In the genomic region with DNA sequence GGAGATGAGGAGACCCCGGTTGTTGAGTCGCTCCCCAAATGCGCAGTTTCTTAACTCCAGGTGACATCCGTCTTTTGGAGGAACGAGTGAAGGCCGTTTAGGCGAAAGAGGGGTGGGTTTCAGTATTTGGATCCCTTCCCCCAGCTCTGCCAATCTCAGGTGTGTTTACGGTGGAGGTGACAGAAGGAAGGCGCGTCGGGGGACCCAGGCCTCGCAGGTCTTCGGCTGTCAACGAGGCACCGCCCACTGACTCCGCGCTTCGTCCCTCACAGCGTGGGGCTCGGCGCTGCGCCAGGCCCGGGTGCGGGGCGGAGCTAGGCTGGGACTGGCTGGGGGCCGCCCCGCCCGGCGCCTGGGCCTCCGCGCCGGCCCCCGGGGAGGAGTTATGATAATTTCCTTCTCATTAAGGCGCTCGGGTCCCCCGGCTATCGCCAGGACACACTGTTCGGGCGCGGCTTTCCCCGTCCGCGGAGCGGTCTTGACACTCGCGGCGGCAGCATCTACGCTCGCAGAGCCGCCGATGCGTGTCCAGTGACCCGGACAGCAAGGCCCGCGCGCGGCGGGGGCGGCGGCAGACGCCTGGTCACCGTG, we compare ENCODE assay signal across 1 cellular context.
A peak's percentile ranks its signal among the peaks of the same experiment; 100 is the strongest.
TF ChIP-seq lines count a peak whose summit lies in the region.

Gene TFAP2C (plus strand): TSS at position 434 of the 591 bp plus-strand sequence. CDS start 239 bp downstream, outside the sequence.

TF ChIP-seq in HEK293, 187 proteins besides CTCF, POLR2A, EP300 and RAD21 (continued from another document and continues in another):
- TF ChIP-seq, protein P1, sequence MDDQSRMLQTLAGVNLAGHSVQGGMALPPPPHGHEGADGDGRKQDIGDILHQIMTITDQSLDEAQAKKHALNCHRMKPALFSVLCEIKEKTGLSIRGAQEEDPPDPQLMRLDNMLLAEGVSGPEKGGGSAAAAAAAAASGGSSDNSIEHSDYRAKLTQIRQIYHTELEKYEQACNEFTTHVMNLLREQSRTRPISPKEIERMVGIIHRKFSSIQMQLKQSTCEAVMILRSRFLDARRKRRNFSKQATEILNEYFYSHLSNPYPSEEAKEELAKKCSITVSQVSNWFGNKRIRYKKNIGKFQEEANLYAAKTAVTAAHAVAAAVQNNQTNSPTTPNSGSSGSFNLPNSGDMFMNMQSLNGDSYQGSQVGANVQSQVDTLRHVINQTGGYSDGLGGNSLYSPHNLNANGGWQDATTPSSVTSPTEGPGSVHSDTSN (CRISPR knock-in tag; IDR thresholded peaks at IDR 0.05), result peak; percentile 13; the same call in 1 of the 2 replicates
- TF ChIP-seq ZNF423 (tag by site-specific recombination; IDR thresholded peaks at IDR 0.05) (no peak), ZNF585B (tag by site-specific recombination; IDR thresholded peaks at IDR 0.05) (no peak), ZNF366 (tag by site-specific recombination; conservative IDR thresholded peaks at IDR 0.05) (no peak), ZNF792 (tag by site-specific recombination; IDR thresholded peaks at IDR 0.05) (no peak), ZNF112 (tag by site-specific recombination; IDR thresholded peaks at IDR 0.05) (no peak), ZNF768 (tag by site-specific recombination; IDR thresholded peaks at IDR 0.05) (no peak), ZIC2 (tag by site-specific recombination; IDR thresholded peaks at IDR 0.05) (0 out of 2 replicates have a peak, but pooled peaks have one; percentile 17), ZNF24 (tag by site-specific recombination; IDR thresholded peaks at IDR 0.05) (no peak), ZNF292 (tag by site-specific recombination; IDR thresholded peaks at IDR 0.05; ENCODE audit: borderline replicate concordance, low read depth) (no peak), KLF10 (tag by site-specific recombination; IDR thresholded peaks at IDR 0.05) (peak; percentile 51; the same call in 1 of the 2 replicates), MZF1 (tag by site-specific recombination; IDR thresholded peaks at IDR 0.05; ENCODE audit: borderline replicate concordance) (no peak), ZBTB20 (tag by site-specific recombination; IDR thresholded peaks at IDR 0.05) (no peak), EGR2 (tag by site-specific recombination; IDR thresholded peaks at IDR 0.05; ENCODE audit: low read depth) (0 out of 2 replicates have a peak, but pooled peaks have one; percentile 22), ZNF777 (tag by site-specific recombination; IDR thresholded peaks at IDR 0.05; ENCODE audit: borderline replicate concordance) (0 out of 2 replicates have a peak, but pooled peaks have one; percentile 21), ZFP3 (tag by site-specific recombination; IDR thresholded peaks at IDR 0.05; ENCODE audit: low read depth) (no peak), ZNF202 (tag by site-specific recombination; IDR thresholded peaks at IDR 0.05; ENCODE audit: borderline replicate concordance) (no peak), ZBTB26 (tag by site-specific recombination; optimal IDR thresholded peaks at IDR 0.05) (peak; percentile 38), ZNF658 (tag by site-specific recombination; IDR thresholded peaks at IDR 0.05) (no peak), MEIS1 (CRISPR knock-in tag; IDR thresholded peaks at IDR 0.05; ENCODE audit: borderline replicate concordance) (no peak), ZBTB8A (tag by site-specific recombination; IDR thresholded peaks at IDR 0.05) (no peak), SCRT1 (tag by site-specific recombination; IDR thresholded peaks at IDR 0.05; ENCODE audit: borderline replicate concordance) (no peak), ZNF571 (tag by site-specific recombination; IDR thresholded peaks at IDR 0.05) (no peak), ATF2 (tag by site-specific recombination; IDR thresholded peaks at IDR 0.05; ENCODE audit: low read depth) (no peak), ZNF626 (tag by site-specific recombination; IDR thresholded peaks at IDR 0.05) (no peak), ZNF837 (tag by site-specific recombination; IDR thresholded peaks at IDR 0.05) (no peak), ZNF660 (tag by site-specific recombination; IDR thresholded peaks at IDR 0.05) (no peak), SP2 (tag by site-specific recombination; IDR thresholded peaks at IDR 0.05) (peak; percentile 28; the same call in 1 of the 2 replicates), KLF9 (tag by site-specific recombination; IDR thresholded peaks at IDR 0.05; ENCODE audit: low read depth) (peak; percentile 28; the same call in 1 of the 2 replicates), ZNF221 (tag by site-specific recombination; IDR thresholded peaks at IDR 0.05; ENCODE audit: borderline replicate concordance) (no peak), ZBTB44 (tag by site-specific recombination; IDR thresholded peaks at IDR 0.05) (0 out of 2 replicates have a peak, but pooled peaks have one; percentile 12), ZNF404 (tag by site-specific recombination; IDR thresholded peaks at IDR 0.05) (no peak)
- TF ChIP-seq, protein P2, sequence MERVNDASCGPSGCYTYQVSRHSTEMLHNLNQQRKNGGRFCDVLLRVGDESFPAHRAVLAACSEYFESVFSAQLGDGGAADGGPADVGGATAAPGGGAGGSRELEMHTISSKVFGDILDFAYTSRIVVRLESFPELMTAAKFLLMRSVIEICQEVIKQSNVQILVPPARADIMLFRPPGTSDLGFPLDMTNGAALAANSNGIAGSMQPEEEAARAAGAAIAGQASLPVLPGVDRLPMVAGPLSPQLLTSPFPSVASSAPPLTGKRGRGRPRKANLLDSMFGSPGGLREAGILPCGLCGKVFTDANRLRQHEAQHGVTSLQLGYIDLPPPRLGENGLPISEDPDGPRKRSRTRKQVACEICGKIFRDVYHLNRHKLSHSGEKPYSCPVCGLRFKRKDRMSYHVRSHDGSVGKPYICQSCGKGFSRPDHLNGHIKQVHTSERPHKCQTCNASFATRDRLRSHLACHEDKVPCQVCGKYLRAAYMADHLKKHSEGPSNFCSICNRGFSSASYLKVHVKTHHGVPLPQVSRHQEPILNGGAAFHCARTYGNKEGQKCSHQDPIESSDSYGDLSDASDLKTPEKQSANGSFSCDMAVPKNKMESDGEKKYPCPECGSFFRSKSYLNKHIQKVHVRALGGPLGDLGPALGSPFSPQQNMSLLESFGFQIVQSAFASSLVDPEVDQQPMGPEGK (tag by site-specific recombination; IDR thresholded peaks at IDR 0.05), result peak; percentile 52; the same call in 1 of the 2 replicates
- TF ChIP-seq, protein P3, sequence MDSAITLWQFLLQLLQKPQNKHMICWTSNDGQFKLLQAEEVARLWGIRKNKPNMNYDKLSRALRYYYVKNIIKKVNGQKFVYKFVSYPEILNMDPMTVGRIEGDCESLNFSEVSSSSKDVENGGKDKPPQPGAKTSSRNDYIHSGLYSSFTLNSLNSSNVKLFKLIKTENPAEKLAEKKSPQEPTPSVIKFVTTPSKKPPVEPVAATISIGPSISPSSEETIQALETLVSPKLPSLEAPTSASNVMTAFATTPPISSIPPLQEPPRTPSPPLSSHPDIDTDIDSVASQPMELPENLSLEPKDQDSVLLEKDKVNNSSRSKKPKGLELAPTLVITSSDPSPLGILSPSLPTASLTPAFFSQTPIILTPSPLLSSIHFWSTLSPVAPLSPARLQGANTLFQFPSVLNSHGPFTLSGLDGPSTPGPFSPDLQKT (IDR thresholded peaks at IDR 0.05; ENCODE audit: borderline replicate concordance, low read depth, low read length), result no peak
- TF ChIP-seq, protein P4, sequence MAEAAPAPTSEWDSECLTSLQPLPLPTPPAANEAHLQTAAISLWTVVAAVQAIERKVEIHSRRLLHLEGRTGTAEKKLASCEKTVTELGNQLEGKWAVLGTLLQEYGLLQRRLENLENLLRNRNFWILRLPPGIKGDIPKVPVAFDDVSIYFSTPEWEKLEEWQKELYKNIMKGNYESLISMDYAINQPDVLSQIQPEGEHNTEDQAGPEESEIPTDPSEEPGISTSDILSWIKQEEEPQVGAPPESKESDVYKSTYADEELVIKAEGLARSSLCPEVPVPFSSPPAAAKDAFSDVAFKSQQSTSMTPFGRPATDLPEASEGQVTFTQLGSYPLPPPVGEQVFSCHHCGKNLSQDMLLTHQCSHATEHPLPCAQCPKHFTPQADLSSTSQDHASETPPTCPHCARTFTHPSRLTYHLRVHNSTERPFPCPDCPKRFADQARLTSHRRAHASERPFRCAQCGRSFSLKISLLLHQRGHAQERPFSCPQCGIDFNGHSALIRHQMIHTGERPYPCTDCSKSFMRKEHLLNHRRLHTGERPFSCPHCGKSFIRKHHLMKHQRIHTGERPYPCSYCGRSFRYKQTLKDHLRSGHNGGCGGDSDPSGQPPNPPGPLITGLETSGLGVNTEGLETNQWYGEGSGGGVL (tag by site-specific recombination; IDR thresholded peaks at IDR 0.05), result no peak
- TF ChIP-seq, protein P5, sequence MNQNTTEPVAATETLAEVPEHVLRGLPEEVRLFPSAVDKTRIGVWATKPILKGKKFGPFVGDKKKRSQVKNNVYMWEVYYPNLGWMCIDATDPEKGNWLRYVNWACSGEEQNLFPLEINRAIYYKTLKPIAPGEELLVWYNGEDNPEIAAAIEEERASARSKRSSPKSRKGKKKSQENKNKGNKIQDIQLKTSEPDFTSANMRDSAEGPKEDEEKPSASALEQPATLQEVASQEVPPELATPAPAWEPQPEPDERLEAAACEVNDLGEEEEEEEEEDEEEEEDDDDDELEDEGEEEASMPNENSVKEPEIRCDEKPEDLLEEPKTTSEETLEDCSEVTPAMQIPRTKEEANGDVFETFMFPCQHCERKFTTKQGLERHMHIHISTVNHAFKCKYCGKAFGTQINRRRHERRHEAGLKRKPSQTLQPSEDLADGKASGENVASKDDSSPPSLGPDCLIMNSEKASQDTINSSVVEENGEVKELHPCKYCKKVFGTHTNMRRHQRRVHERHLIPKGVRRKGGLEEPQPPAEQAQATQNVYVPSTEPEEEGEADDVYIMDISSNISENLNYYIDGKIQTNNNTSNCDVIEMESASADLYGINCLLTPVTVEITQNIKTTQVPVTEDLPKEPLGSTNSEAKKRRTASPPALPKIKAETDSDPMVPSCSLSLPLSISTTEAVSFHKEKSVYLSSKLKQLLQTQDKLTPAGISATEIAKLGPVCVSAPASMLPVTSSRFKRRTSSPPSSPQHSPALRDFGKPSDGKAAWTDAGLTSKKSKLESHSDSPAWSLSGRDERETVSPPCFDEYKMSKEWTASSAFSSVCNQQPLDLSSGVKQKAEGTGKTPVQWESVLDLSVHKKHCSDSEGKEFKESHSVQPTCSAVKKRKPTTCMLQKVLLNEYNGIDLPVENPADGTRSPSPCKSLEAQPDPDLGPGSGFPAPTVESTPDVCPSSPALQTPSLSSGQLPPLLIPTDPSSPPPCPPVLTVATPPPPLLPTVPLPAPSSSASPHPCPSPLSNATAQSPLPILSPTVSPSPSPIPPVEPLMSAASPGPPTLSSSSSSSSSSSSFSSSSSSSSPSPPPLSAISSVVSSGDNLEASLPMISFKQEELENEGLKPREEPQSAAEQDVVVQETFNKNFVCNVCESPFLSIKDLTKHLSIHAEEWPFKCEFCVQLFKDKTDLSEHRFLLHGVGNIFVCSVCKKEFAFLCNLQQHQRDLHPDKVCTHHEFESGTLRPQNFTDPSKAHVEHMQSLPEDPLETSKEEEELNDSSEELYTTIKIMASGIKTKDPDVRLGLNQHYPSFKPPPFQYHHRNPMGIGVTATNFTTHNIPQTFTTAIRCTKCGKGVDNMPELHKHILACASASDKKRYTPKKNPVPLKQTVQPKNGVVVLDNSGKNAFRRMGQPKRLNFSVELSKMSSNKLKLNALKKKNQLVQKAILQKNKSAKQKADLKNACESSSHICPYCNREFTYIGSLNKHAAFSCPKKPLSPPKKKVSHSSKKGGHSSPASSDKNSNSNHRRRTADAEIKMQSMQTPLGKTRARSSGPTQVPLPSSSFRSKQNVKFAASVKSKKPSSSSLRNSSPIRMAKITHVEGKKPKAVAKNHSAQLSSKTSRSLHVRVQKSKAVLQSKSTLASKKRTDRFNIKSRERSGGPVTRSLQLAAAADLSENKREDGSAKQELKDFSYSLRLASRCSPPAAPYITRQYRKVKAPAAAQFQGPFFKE (tag by site-specific recombination; IDR thresholded peaks at IDR 0.05; ENCODE audit: borderline replicate concordance), result no peak
- TF ChIP-seq, protein P6, sequence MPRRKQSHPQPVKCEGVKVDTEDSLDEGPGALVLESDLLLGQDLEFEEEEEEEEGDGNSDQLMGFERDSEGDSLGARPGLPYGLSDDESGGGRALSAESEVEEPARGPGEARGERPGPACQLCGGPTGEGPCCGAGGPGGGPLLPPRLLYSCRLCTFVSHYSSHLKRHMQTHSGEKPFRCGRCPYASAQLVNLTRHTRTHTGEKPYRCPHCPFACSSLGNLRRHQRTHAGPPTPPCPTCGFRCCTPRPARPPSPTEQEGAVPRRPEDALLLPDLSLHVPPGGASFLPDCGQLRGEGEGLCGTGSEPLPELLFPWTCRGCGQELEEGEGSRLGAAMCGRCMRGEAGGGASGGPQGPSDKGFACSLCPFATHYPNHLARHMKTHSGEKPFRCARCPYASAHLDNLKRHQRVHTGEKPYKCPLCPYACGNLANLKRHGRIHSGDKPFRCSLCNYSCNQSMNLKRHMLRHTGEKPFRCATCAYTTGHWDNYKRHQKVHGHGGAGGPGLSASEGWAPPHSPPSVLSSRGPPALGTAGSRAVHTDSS (tag by site-specific recombination; IDR thresholded peaks at IDR 0.05), result no peak
- TF ChIP-seq, protein P7, sequence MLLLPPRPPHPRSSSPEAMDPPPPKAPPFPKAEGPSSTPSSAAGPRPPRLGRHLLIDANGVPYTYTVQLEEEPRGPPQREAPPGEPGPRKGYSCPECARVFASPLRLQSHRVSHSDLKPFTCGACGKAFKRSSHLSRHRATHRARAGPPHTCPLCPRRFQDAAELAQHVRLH (tag by site-specific recombination; IDR thresholded peaks at IDR 0.05), result no peak
